In genomic region chr21:14526816-14527689, GRCh38 we compare ENCODE assay signal across 1 cellular context.
TF ChIP-seq lines count a peak whose summit lies in the region.

No MANE protein-coding gene starts in this region.

TF ChIP-seq in K562, 482 proteins besides CTCF, POLR2A, EP300 and RAD21 (continued from another document):
- TF ChIP-seq ZNF592 (IDR thresholded peaks at IDR 0.05) (peak; percentile 30; the same call in 1 of the 2 replicates), PPARD (CRISPR knock-in tag; IDR thresholded peaks at IDR 0.05) (no peak), SUPT5H (IDR thresholded peaks at IDR 0.05) (no peak), GTF2E2 (tag; IDR thresholded peaks at IDR 0.05) (0 out of 2 replicates have a peak, but pooled peaks have one; percentile 17), CBFA2T2 (conservative IDR thresholded peaks at IDR 0.05) (peak; percentile 70), MNT (conservative IDR thresholded peaks at IDR 0.05) (0 out of 4 replicates have a peak, but pooled peaks have one; percentile 20 to 30), USF2 (CRISPR knock-in tag; IDR thresholded peaks at IDR 0.05) (peak; percentile 83), FOXP4 (CRISPR knock-in tag; IDR thresholded peaks at IDR 0.05; ENCODE audit: borderline replicate concordance) (no peak), NFIC (IDR thresholded peaks at IDR 0.05) (no peak), CHD1 (IDR thresholded peaks at IDR 0.05; ENCODE audit: low read length) (no peak), PTTG1 (tag; IDR thresholded peaks at IDR 0.05; ENCODE audit: low read depth) (no peak), TFE3 (CRISPR knock-in tag; IDR thresholded peaks at IDR 0.05) (peak; percentile 97), SRSF9 (IDR thresholded peaks at IDR 0.05; ENCODE audit: borderline replicate concordance, low read depth, low read length) (no peak), TCFL5 (CRISPR knock-in tag; conservative IDR thresholded peaks at IDR 0.05) (no peak), RBM15 (IDR thresholded peaks at IDR 0.05; ENCODE audit: insufficient read depth, low read length) (no peak), ESRRA (IDR thresholded peaks at IDR 0.05; ENCODE audit: borderline replicate concordance, low read depth) (no peak), THRB (CRISPR knock-in tag; conservative IDR thresholded peaks at IDR 0.05) (no peak), MEF2A (IDR thresholded peaks at IDR 0.05; ENCODE audit: control insufficient read depth, low read depth, low read length) (no peak), MCM5 (IDR thresholded peaks at IDR 0.05; ENCODE audit: low read depth) (no peak), ZNF217 (CRISPR knock-in tag; IDR thresholded peaks at IDR 0.05) (no peak), GABPA (tag; conservative IDR thresholded peaks at IDR 0.05; ENCODE audit: low read depth) (no peak), ZNF175 (CRISPR knock-in tag; IDR thresholded peaks at IDR 0.05; ENCODE audit: low read depth) (no peak), NFE2 (IDR thresholded peaks at IDR 0.05; ENCODE audit: low read depth) (no peak), ZHX1 (conservative IDR thresholded peaks at IDR 0.05; ENCODE audit: low read length) (no peak), CBX5 (IDR thresholded peaks at IDR 0.05; ENCODE audit: borderline replicate concordance, low read depth) (no peak), HMGXB4 (CRISPR knock-in tag; IDR thresholded peaks at IDR 0.05) (no peak), FIP1L1 (IDR thresholded peaks at IDR 0.05; ENCODE audit: low read depth, low read length, poor library complexity, severe bottlenecking) (no peak), CEBPB (tag; IDR thresholded peaks at IDR 0.05) (no peak)
